ENCODE assay signal across 28 cellular contexts in the genomic region with DNA sequence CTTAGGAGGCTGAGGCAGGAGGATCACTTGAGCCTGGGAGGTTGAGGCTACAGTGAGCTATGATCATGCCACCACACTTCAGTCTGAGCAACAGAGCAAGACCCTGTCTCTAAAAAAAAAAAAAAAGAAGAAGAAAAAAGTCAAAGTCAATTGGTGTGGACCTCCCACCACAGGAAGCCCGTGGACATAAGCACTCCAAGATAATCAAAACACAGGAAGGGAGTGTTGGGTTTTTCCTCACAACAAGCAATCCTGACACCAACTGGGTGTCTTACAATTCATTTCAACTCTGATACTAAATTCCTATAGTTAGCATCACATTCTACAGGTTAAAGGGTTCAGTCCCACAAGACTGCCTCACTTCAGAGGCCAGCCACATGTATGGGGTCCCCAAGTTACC.
A peak's percentile ranks its signal among the peaks of the same experiment; 100 is the strongest.
DNase-seq lines count a peak whose midpoint lies in the region; ATAC-seq, FAIRE-seq and TF ChIP-seq lines count a peak whose summit lies in the region.
"Had no signal": no experiment of that assay in that cellular context is flagged by ENCODE, and none has a peak within 500 bp of the region (broad histone marks: within the 10 kb centered on the region; RNA-seq: fewer than 3 reads in every experiment).

No MANE protein-coding gene starts in this region.

- H3K9me3 ChIP-seq in hepatocyte (ENCODE audit: low read depth) = no peaks in the 10 kb centered on the region
- H3K9me3 ChIP-seq in transverse colon = no peaks in the 10 kb centered on the region
- H3K9me3 ChIP-seq in small intestine (ENCODE audit: control insufficient read depth, low read depth) = no peaks in the 10 kb centered on the region

- H3K79me2 ChIP-seq in hepatocyte = no peaks in the 10 kb centered on the region

- in situ Hi-C loops in transverse colon (cut with MboI; ENCODE audit: low pct_ligation_motif_present in 1 of 4, low pct_unique_long_range_greater_than_20kb in 1 of 4, low sequenced_read_pairs in 3 of 4) = loop anchor here in 1 of 4 donors (25.0 kb wide), 1 partner anchor 88 kb away; a partner anchor contains a TSS

- no peak for TF ChIP-seq POLR2A in transverse colon (IDR thresholded peaks at IDR 0.05)

- H3K27me3 ChIP-seq in hepatocyte (no peaks in the 10 kb centered on the region), transverse colon (no peaks in the 10 kb centered on the region), small intestine (ENCODE audit: control insufficient read depth in 2 of 2, insufficient read depth in 2 of 2, low read length in 2 of 2) (no peaks in the 10 kb centered on the region)

- peaks cover 23% of the 10 kb centered on the region for H3K4me1 ChIP-seq in hepatocyte (ENCODE audit: insufficient read depth)
- H3K4me1 ChIP-seq in transverse colon = peaks cover 26 to 71% (median 49%) of the 10 kb centered on the region in 4 donors
- H3K4me1 ChIP-seq in small intestine (ENCODE audit: control insufficient read depth in 2 of 2, insufficient read depth in 1 of 2, low read depth in 1 of 2, low read length in 1 of 2) = no peaks in the 10 kb centered on the region

- TF ChIP-seq EP300 in transverse colon (IDR thresholded peaks at IDR 0.05; ENCODE audit: low read depth) = no peak

- no peak for FAIRE-seq in small intestine (lab: Jason Lieb, UNC)
- FAIRE-seq: GM12892, GM19239, H1, HepG2, RCC 7860 had no signal

- H2AFZ ChIP-seq in hepatocyte = no peak overlapping the region

- 81% methylated on average over 1 of the region's 1 CpG for WGBS in hepatocyte (ENCODE audit: low lambda C conversion rate, missing lambda C conversion rate)
- 56% methylated on average over 1 of the region's 1 CpG; no CpG with 5 or more reads in 1 of the 2 donors for WGBS in transverse colon (ENCODE audit: low coverage in 1 of 2), 2 donors
- WGBS in small intestine, 3 donors = 44 to 89% (median 49%) methylated on average over 1 of the region's 1 CpG

- DNase-seq in CMK (ENCODE audit: low read depth) (peak; percentile 17), hepatocyte (ENCODE audit: low spot score) (no peak), transverse colon (no peak), small intestine (no peak), NCI-H1417 (lab: John Stamatoyannopoulos, UW) (no peak)
- DNase-seq: Calu3; CD8-positive, alpha-beta memory T cell; DMS79 treated with DMSO at 0.1 percent for 48 hours; GF-D8; HCEC 1CT; MV-4-11; NCI-H1105; NCI-H146; NCI-H1930; NCI-H2107; NCI-H446; NCI-H524 treated with DMSO at 0.1 percent for 48 hours; NCI-H774; SIG-M5 had no signal

- no peaks in the 10 kb centered on the region for H3K9me2 ChIP-seq in hepatocyte (replicated peaks; ENCODE audit: insufficient read depth)

- H3K4me3 ChIP-seq in hepatocyte (no peak overlapping the region), transverse colon (no peak overlapping the region), small intestine (ENCODE audit: low read depth in 1 of 2, low read length in 2 of 2) (no peak overlapping the region)

- no peaks in the 10 kb centered on the region for H4K20me1 ChIP-seq in hepatocyte (ENCODE audit: insufficient read depth, poor library complexity, severe bottlenecking)

- intact Hi-C loops in transverse colon (cut with DNase I; ENCODE audit: low total_unique reads) = no loop called here

- H3K27ac ChIP-seq in VCaP (peak overlapping the region; percentile 70), hepatocyte (peak overlapping the region; percentile 78), transverse colon (peak overlapping the region; percentile 80 to 86 (median 84)), small intestine (ENCODE audit: low read depth in 1 of 2, low read length in 1 of 2) (no peak overlapping the region)
- H3K27ac ChIP-seq: 22Rv1, C4-2B had no signal

- no peak for ATAC-seq in HG02623 (IDR thresholded peaks at IDR 0.05; ENCODE audit: unreplicated experiment)
- ATAC-seq: HepG2 had no signal

- H3K36me3 ChIP-seq in hepatocyte (replicated peaks; ENCODE audit: insufficient read depth, low read depth) (no peaks in the 10 kb centered on the region), transverse colon (no peaks in the 10 kb centered on the region), small intestine (ENCODE audit: control insufficient read depth in 2 of 2, insufficient read depth in 2 of 2, low read length in 2 of 2) (no peaks in the 10 kb centered on the region)

- H3K4me2 ChIP-seq in hepatocyte = no peak overlapping the region

- TF ChIP-seq CTCF in VCaP (conservative IDR thresholded peaks at IDR 0.05) (no peak), hepatocyte (IDR thresholded peaks at IDR 0.05; ENCODE audit: poor library complexity) (no peak), transverse colon (IDR thresholded peaks at IDR 0.05) (no peak)

Comparison
In these comparisons a context has a peak if more than half of its experiments do, and no peak if none do; other contexts are left out.
1. H3K27ac ChIP-seq: peak in VCaP (single experiment), hepatocyte (single experiment) and transverse colon (4 of 4); none in small intestine (0 of 2).